ENCODE assay signal across 8 cellular contexts in genomic region chr4:3041192-3042142, GRCh38. TPM values are rescaled to one million over a fixed set of nuclear protein-coding genes. Genes with fewer than 3 reads are reported as not detected.
DNase-seq lines count a peak whose midpoint lies in the region; ATAC-seq and TF ChIP-seq lines count a peak whose summit lies in the region.

No MANE protein-coding gene starts in this region.

- H3K36me3 Mint-ChIP-seq in activated T-cell treated with anti-CD3 and anti-CD28 coated beads, Interleukin-2, amount 50 U/mL, for 24 hours (ENCODE audit: low read depth): peaks cover 7% of the 10 kb centered on the region

- H3K4me1 Mint-ChIP-seq in activated T-cell treated with anti-CD3 and anti-CD28 coated beads, Interleukin-2, amount 50 U/mL, for 24 hours (ENCODE audit: low read depth): peaks cover 64% of the 10 kb centered on the region

- H3K4me3 ChIP-seq in fibroblast of the aortic adventitia (ENCODE audit: low read depth, low read length): peak overlapping the region; percentile 56

- intact Hi-C loops in posterior cingulate gyrus (cut with DNase I): no loop called here

- peak; percentile 39 for DNase-seq in NCI-H1092 treated with DMSO at 0.1 percent for 48 hours (lab: John Stamatoyannopoulos, UW)
- DNase-seq in activated T-cell treated with anti-CD3 and anti-CD28 coated beads, Interleukin-2, amount 50 U/mL, for 24 hours: peak; percentile 67
- peak; percentile 36 for DNase-seq in fibroblast of the aortic adventitia (ENCODE audit: low read depth)
- peak in 6 of 10 donors; percentile 31 to 91 (median 60) for DNase-seq in posterior cingulate gyrus
- DNase-seq in NCI-H2107 treated with DMSO at 0.1 percent for 48 hours (lab: John Stamatoyannopoulos, UW; ENCODE audit: unreplicated experiment): no peak
- no peak for DNase-seq in NCI-H1930 (lab: John Stamatoyannopoulos, UW)

- no peak for TF ChIP-seq CTCF in fibroblast of the aortic adventitia (IDR thresholded peaks at IDR 0.05; ENCODE audit: insufficient read depth, low read length)

- H3K27ac Mint-ChIP-seq in activated T-cell treated with anti-CD3 and anti-CD28 coated beads, Interleukin-2, amount 50 U/mL, for 24 hours: peak overlapping the region; percentile 86

- ATAC-seq in GM18867 (IDR thresholded peaks at IDR 0.05; ENCODE audit: unreplicated experiment): peak; percentile 39
- no peak for ATAC-seq in HG02884 (IDR thresholded peaks at IDR 0.05; ENCODE audit: unreplicated experiment)

- H3K27me3 Mint-ChIP-seq in activated T-cell treated with anti-CD3 and anti-CD28 coated beads, Interleukin-2, amount 50 U/mL, for 24 hours: peaks cover 5% of the 10 kb centered on the region

- H3K4me3 Mint-ChIP-seq in activated T-cell treated with anti-CD3 and anti-CD28 coated beads, Interleukin-2, amount 50 U/mL, for 24 hours: peak overlapping the region; percentile 81

- peaks cover 4% of the 10 kb centered on the region for H3K9me3 Mint-ChIP-seq in activated T-cell treated with anti-CD3 and anti-CD28 coated beads, Interleukin-2, amount 50 U/mL, for 24 hours

RNA-seq across cellular contexts. Expression of gene HTT-AS, which starts 32.9 kb away (rescaled TPM):
- total RNA-seq in fibroblast of the aortic adventitia (ENCODE audit: low replicate concordance): not detected in 2 replicates

RNA-seq across cellular contexts. Expression of gene HTT, which starts 33.0 kb away (rescaled TPM):
- 33.2 and 49.9 TPM in 2 replicates for total RNA-seq in fibroblast of the aortic adventitia (ENCODE audit: low replicate concordance)

Comparison
In these comparisons a context has a peak if more than half of its experiments do, and no peak if none do; other contexts are left out.
1. DNase-seq: peak in NCI-H1092 treated with DMSO at 0.1 percent for 48 hours (single experiment), activated T-cell treated with anti-CD3 and anti-CD28 coated beads, Interleukin-2, amount 50 U/mL, for 24 hours (single experiment), fibroblast of the aortic adventitia (single experiment) and posterior cingulate gyrus (6 of 10); none in NCI-H2107 treated with DMSO at 0.1 percent for 48 hours (single experiment) and NCI-H1930 (0 of 2).